9 cellular contexts compared by ENCODE assay signal in genomic region chr11:61297741-61298140, GRCh38. TPM values are rescaled to one million over a fixed set of nuclear protein-coding genes. Genes with fewer than 3 reads are reported as not detected.
DNase-seq lines count a peak whose midpoint lies in the region; ATAC-seq, FAIRE-seq and TF ChIP-seq lines count a peak whose summit lies in the region.
"Had no signal": no experiment of that assay in that cellular context is flagged by ENCODE, and none has a peak within 500 bp of the region (broad histone marks: within the 10 kb centered on the region; RNA-seq: fewer than 3 reads in every experiment).

No MANE protein-coding gene starts in this region.

- no peak for TF ChIP-seq CTCF in endothelial cell of umbilical vein (IDR thresholded peaks at IDR 0.05; ENCODE audit: extremely low read depth in 1 of 2, insufficient read depth in 1 of 2, low read depth in 1 of 2, low read length in 2 of 2)

- H2BK120ac ChIP-seq in neuronal stem cell (ENCODE audit: low read depth, low read length), result no peak overlapping the region

- no peak overlapping the region for H2BK15ac ChIP-seq in neuronal stem cell (ENCODE audit: low read length)

- no peaks in the 10 kb centered on the region for H3K9me2 ChIP-seq in Karpas-422 (replicated peaks; ENCODE audit: insufficient read depth, low read length)

- no peak overlapping the region for H3K23ac ChIP-seq in neuronal stem cell (ENCODE audit: low read depth, low read length, poor library complexity)

- H4K8ac ChIP-seq in neuronal stem cell (ENCODE audit: low read depth, low read length), result no peak overlapping the region

- no peak overlapping the region for H2BK5ac ChIP-seq in neuronal stem cell (ENCODE audit: low read length)

- peaks cover 33% of the 10 kb centered on the region for H3K4me1 Mint-ChIP-seq in activated CD4-positive, alpha-beta T cell treated with anti-CD3 and anti-CD28 coated beads for 36 hours

- H3K27ac Mint-ChIP-seq in activated CD4-positive, alpha-beta T cell treated with anti-CD3 and anti-CD28 coated beads for 36 hours, result no peak overlapping the region

- H2BK12ac ChIP-seq in neuronal stem cell (ENCODE audit: low read length), result no peak overlapping the region

- CTCF ChIA-PET in endothelial cell of umbilical vein (lab: Charles Lee), result interaction anchor here (1.3 to 1.5 kb wide), 2 partner anchors 43 to 88 kb away, joined by 4 to 5 read pairs; no protein-coding TSS in a partner anchor
- CTCF ChIA-PET in activated CD4-positive, alpha-beta T cell treated with anti-CD3 and anti-CD28 coated beads for 36 hours (lab: Charles Lee), result no interaction called here

- BruUV-seq in endothelial cell of umbilical vein (replicated peaks; lab: Mats Ljungman, UMichigan), result no TSS peak

- peaks cover 5 to 9% of the 10 kb centered on the region in 2 experiments for H3K27me3 ChIP-seq in endothelial cell of umbilical vein (ENCODE audit: control insufficient read depth in 2 of 2, insufficient read depth in 2 of 2, low read length in 2 of 2)
- peaks cover 0 to 3% (median 0%) of the 10 kb centered on the region in 3 experiments for H3K27me3 ChIP-seq in neuronal stem cell (ENCODE audit: control insufficient read depth in 3 of 3, insufficient read depth in 3 of 3, low read depth in 1 of 3, low read length in 3 of 3)
- no peaks in the 10 kb centered on the region for H3K27me3 ChIP-seq in Karpas-422 (ENCODE audit: low read length)

- H2AK5ac ChIP-seq in neuronal stem cell (ENCODE audit: low read depth, low read length), result no peak overlapping the region

- peaks cover 15 to 23% of the 10 kb centered on the region in 2 experiments for H3K36me3 ChIP-seq in endothelial cell of umbilical vein (ENCODE audit: control insufficient read depth in 2 of 2, extremely low read depth in 1 of 2, insufficient read depth in 2 of 2, low read length in 2 of 2)
- H3K36me3 ChIP-seq in neuronal stem cell (replicated peaks in 1 of 2; ENCODE audit: control insufficient read depth in 2 of 2, insufficient read depth in 2 of 2, low read length in 2 of 2), result peaks cover 33 to 65% of the 10 kb centered on the region in 2 donors
- H3K36me3 ChIP-seq in Karpas-422 (ENCODE audit: insufficient read depth, low read length), result peaks cover 20% of the 10 kb centered on the region; the same call in 1 of the 2 replicates

- TF ChIP-seq POLR2A in endothelial cell of umbilical vein (IDR thresholded peaks at IDR 0.05; ENCODE audit: low read depth, low read length), result no peak

- H3K4me3 ChIP-seq in endothelial cell of umbilical vein (replicated peaks in 1 of 3; ENCODE audit: insufficient read depth in 1 of 3, low read depth in 1 of 3, low read length in 3 of 3) (no peak overlapping the region), neuronal stem cell (ENCODE audit: low read length in 2 of 2) (no peak overlapping the region), Karpas-422 (ENCODE audit: low read length) (no peak overlapping the region)

- no peaks in the 10 kb centered on the region for H3K79me2 ChIP-seq in endothelial cell of umbilical vein (ENCODE audit: control insufficient read depth, insufficient read depth, low read length)
- H3K79me2 ChIP-seq in Karpas-422 (ENCODE audit: low read length), result no peaks in the 10 kb centered on the region

- H3K9ac ChIP-seq in endothelial cell of umbilical vein (replicated peaks; ENCODE audit: extremely low read depth, insufficient read depth, low read length) (no peak overlapping the region), neuronal stem cell (ENCODE audit: low read depth, low read length, poor library complexity) (no peak overlapping the region), Karpas-422 (ENCODE audit: low read length) (no peak overlapping the region)

- ATAC-seq in activated CD4-positive, alpha-beta T cell treated with anti-CD3 and anti-CD28 coated beads for 36 hours, result no peak
- ATAC-seq in HG02571 (IDR thresholded peaks at IDR 0.05; ENCODE audit: unreplicated experiment), result no peak
- ATAC-seq: HCT116 had no signal

- FAIRE-seq in endothelial cell of umbilical vein (lab: Jason Lieb, UNC), result peak; percentile 96

- H3K4me2 ChIP-seq in endothelial cell of umbilical vein (ENCODE audit: insufficient read depth, low read length) (peak overlapping the region; percentile 49), neuronal stem cell (ENCODE audit: insufficient read depth, low read length, poor library complexity, severe bottlenecking) (no peak overlapping the region), Karpas-422 (ENCODE audit: low read depth, low read length, poor library complexity, severe bottlenecking) (no peak overlapping the region)

- no peaks in the 10 kb centered on the region for H3K9me3 ChIP-seq in endothelial cell of umbilical vein (replicated peaks; ENCODE audit: control insufficient read depth, insufficient read depth, low read length)
- H3K9me3 ChIP-seq in neuronal stem cell (replicated peaks in 1 of 2; ENCODE audit: control insufficient read depth in 2 of 2, insufficient read depth in 1 of 2, low read depth in 1 of 2, low read length in 2 of 2), result peaks cover 0 to 3% of the 10 kb centered on the region in 2 donors
- no peaks in the 10 kb centered on the region for H3K9me3 ChIP-seq in Karpas-422 (ENCODE audit: low read length)

- H3K9me3 Mint-ChIP-seq in activated CD4-positive, alpha-beta T cell treated with anti-CD3 and anti-CD28 coated beads for 36 hours (ENCODE audit: low read depth), result no peaks in the 10 kb centered on the region

- H2AFZ ChIP-seq in endothelial cell of umbilical vein (ENCODE audit: low read depth, low read length) (no peak overlapping the region), neuronal stem cell (ENCODE audit: low read length) (no peak overlapping the region), Karpas-422 (ENCODE audit: low read length) (no peak overlapping the region)

- H3K4me1 ChIP-seq in endothelial cell of umbilical vein (ENCODE audit: control insufficient read depth, extremely low read depth, insufficient read depth, low read length) (peaks cover 41% of the 10 kb centered on the region), neuronal stem cell (ENCODE audit: control insufficient read depth in 2 of 2, insufficient read depth in 1 of 2, low read depth in 1 of 2, low read length in 2 of 2) (peaks cover 10 to 38% of the 10 kb centered on the region in 2 donors), Karpas-422 (ENCODE audit: low read length) (peaks cover 15% of the 10 kb centered on the region)

- intact Hi-C loops in endothelial cell of umbilical vein (cut with micrococcal nuclease), result loop anchor here (1.0 kb wide), 1 partner anchor 88 kb away; no protein-coding TSS in a partner anchor
- intact Hi-C loops in activated CD4-positive, alpha-beta T cell treated with anti-CD3 and anti-CD28 coated beads for 36 hours (cut with DNase I, micrococcal nuclease), result loop anchor here in 1 of 2 experiments (10.0 kb wide), 1 partner anchor 463 kb away; no protein-coding TSS in a partner anchor

- H3K9me1 ChIP-seq in endothelial cell of umbilical vein (replicated peaks; ENCODE audit: control insufficient read depth, extremely low read depth, insufficient read depth, low read length), result no peaks in the 10 kb centered on the region

- H3K14ac ChIP-seq in neuronal stem cell (ENCODE audit: low read length), result no peak overlapping the region

- no CpG with 5 or more reads among the region's 5 CpGs for WGBS in neuronal stem cell (ENCODE audit: extremely low coverage in 2 of 2, insufficient read length in 2 of 2, insufficient replicate concordance in 1 of 2), 2 donors

- H3K18ac ChIP-seq in neuronal stem cell (ENCODE audit: low read length), result no peak overlapping the region

- POLR2A ChIA-PET in endothelial cell of umbilical vein (lab: Charles Lee), result no interaction called here
- POLR2A ChIA-PET in activated CD4-positive, alpha-beta T cell treated with anti-CD3 and anti-CD28 coated beads for 36 hours (lab: Charles Lee), result no interaction called here

- dilution Hi-C loops in endothelial cell of umbilical vein (cut with MboI; ENCODE audit: extremely low pct_ligation_motif_present, low sequenced_read_pairs), result no loop called here

- peaks cover 9% of the 10 kb centered on the region for H3K27me3 Mint-ChIP-seq in activated CD4-positive, alpha-beta T cell treated with anti-CD3 and anti-CD28 coated beads for 36 hours

- H3K27ac ChIP-seq in endothelial cell of umbilical vein (ENCODE audit: insufficient read depth, low read depth, low read length) (peak overlapping the region; percentile 84), neuronal stem cell (replicated peaks; ENCODE audit: low read length) (peak overlapping the region; percentile 4), Karpas-422 (ENCODE audit: low read length) (no peak overlapping the region)

- H3K79me1 ChIP-seq in neuronal stem cell (ENCODE audit: low read depth, low read length), result no peaks in the 10 kb centered on the region

- no peak overlapping the region for H3K4me3 Mint-ChIP-seq in activated CD4-positive, alpha-beta T cell treated with anti-CD3 and anti-CD28 coated beads for 36 hours

- DNase-seq in COLO829 (ENCODE audit: low spot score) (peak; percentile 50), NCI-H2029 treated with DMSO at 0.1 percent for 48 hours (lab: John Stamatoyannopoulos, UW) (peak; percentile 22), endothelial cell of umbilical vein (ENCODE audit: low read depth, low spot score) (peak; percentile 94), neuronal stem cell (ENCODE audit: low spot score) (no peak), AML-193 (lab: John Stamatoyannopoulos, UW) (no peak), Karpas-422 (no peak)
- no peak for DNase-seq in activated CD4-positive, alpha-beta T cell treated with anti-CD3 and anti-CD28 coated beads for 36 hours

- no peak overlapping the region for H4K91ac ChIP-seq in neuronal stem cell (ENCODE audit: low read depth, low read length, poor library complexity)

- H4K20me1 ChIP-seq in endothelial cell of umbilical vein (replicated peaks; ENCODE audit: control insufficient read depth, extremely low read depth, insufficient read depth, low read length) (no peaks in the 10 kb centered on the region), Karpas-422 (ENCODE audit: insufficient read depth, low read depth, low read length) (0 out of 2 replicates have a peak, but pooled peaks cover 3% of the 10 kb centered on the region)

- H3K36me3 Mint-ChIP-seq in activated CD4-positive, alpha-beta T cell treated with anti-CD3 and anti-CD28 coated beads for 36 hours (ENCODE audit: low read depth), result peaks cover 54% of the 10 kb centered on the region

- no peak overlapping the region for H3K4ac ChIP-seq in neuronal stem cell (ENCODE audit: low read length)

RNA-seq across cellular contexts. Expression of gene VWCE, which starts 2.6 kb away (rescaled TPM):
- total RNA-seq in endothelial cell of umbilical vein, result 14.4 and 14.8 TPM in 2 replicates
- polyA plus RNA-seq in endothelial cell of umbilical vein, result 6.5 and 7.8 TPM in 2 replicates
- 2.2 and 3.0 TPM in 2 replicates for polyA plus RNA-seq in endothelial cell of umbilical vein (2011; cell fraction: cytosol; rRNA removed)
- 24.3 and 28.9 TPM in 2 replicates for polyA plus RNA-seq in endothelial cell of umbilical vein (2011; cell fraction: nucleus; rRNA removed)
- polyA plus RNA-seq in endothelial cell of umbilical vein (2012), result 3.7 and 3.8 TPM in 2 replicates
- 7.2 and 7.8 TPM in 2 replicates for polyA minus RNA-seq in endothelial cell of umbilical vein
- 1.1 TPM for polyA minus RNA-seq in endothelial cell of umbilical vein (2011; cell fraction: cytosol; rRNA and poly(A)+ RNA removed)
- polyA minus RNA-seq in endothelial cell of umbilical vein (2011; cell fraction: nucleus; rRNA and poly(A)+ RNA removed), result 8.7 and 13.7 TPM in 2 replicates
- polyA plus RNA-seq in neuronal stem cell (2013, experiment 1 of 2), result 9.1 TPM
- polyA plus RNA-seq in neuronal stem cell (2013, experiment 2 of 2), result 9.2 TPM
- 0.07 and 0.32 TPM in 2 replicates for total RNA-seq in Karpas-422 (2014; rRNA removed; shearing (Covaris generic); ENCODE audit: low replicate concordance)
- 1 to 10 TPM; 5.2 to 6.8 TPM for total RNA-seq in activated CD4-positive, alpha-beta T cell treated with anti-CD3 and anti-CD28 coated beads for 36 hours

RNA-seq across cellular contexts. Expression of gene DDB1, which starts 35.2 kb away (rescaled TPM):
- total RNA-seq in endothelial cell of umbilical vein, result 229 TPM in 2 replicates
- 196 and 230 TPM in 2 replicates for polyA plus RNA-seq in endothelial cell of umbilical vein
- polyA plus RNA-seq in endothelial cell of umbilical vein (2011; cell fraction: cytosol; rRNA removed), result 195 and 198 TPM in 2 replicates
- 202 and 237 TPM in 2 replicates for polyA plus RNA-seq in endothelial cell of umbilical vein (2011; cell fraction: nucleus; rRNA removed)
- 160 and 171 TPM in 2 replicates for polyA plus RNA-seq in endothelial cell of umbilical vein (2012)
- polyA minus RNA-seq in endothelial cell of umbilical vein, result 417 and 419 TPM in 2 replicates
- 278 TPM for polyA minus RNA-seq in endothelial cell of umbilical vein (2011; cell fraction: cytosol; rRNA and poly(A)+ RNA removed)
- 149 and 190 TPM in 2 replicates for polyA minus RNA-seq in endothelial cell of umbilical vein (2011; cell fraction: nucleus; rRNA and poly(A)+ RNA removed)
- polyA plus RNA-seq in neuronal stem cell (2013, experiment 1 of 2), result 94.2 TPM
- polyA plus RNA-seq in neuronal stem cell (2013, experiment 2 of 2), result 91.0 TPM
- total RNA-seq in Karpas-422 (2014; rRNA removed; shearing (Covaris generic); ENCODE audit: low replicate concordance), result 100 and 163 TPM in 2 replicates
- total RNA-seq in activated CD4-positive, alpha-beta T cell treated with anti-CD3 and anti-CD28 coated beads for 36 hours, result 100 to 1,000 TPM; 258 to 268 TPM

RNA-seq across cellular contexts. Expression of gene TKFC, which starts 35.3 kb away (rescaled TPM):
- 28.6 and 30.8 TPM in 2 replicates for total RNA-seq in endothelial cell of umbilical vein
- polyA plus RNA-seq in endothelial cell of umbilical vein, result 31.7 and 34.0 TPM in 2 replicates
- polyA plus RNA-seq in endothelial cell of umbilical vein (2011; cell fraction: cytosol; rRNA removed), result 16.7 and 21.4 TPM in 2 replicates
- 80.5 and 95.5 TPM in 2 replicates for polyA plus RNA-seq in endothelial cell of umbilical vein (2011; cell fraction: nucleus; rRNA removed)
- 20.7 and 27.4 TPM in 2 replicates for polyA plus RNA-seq in endothelial cell of umbilical vein (2012)
- 24.5 and 26.6 TPM in 2 replicates for polyA minus RNA-seq in endothelial cell of umbilical vein
- 45.1 TPM for polyA minus RNA-seq in endothelial cell of umbilical vein (2011; cell fraction: cytosol; rRNA and poly(A)+ RNA removed)
- polyA minus RNA-seq in endothelial cell of umbilical vein (2011; cell fraction: nucleus; rRNA and poly(A)+ RNA removed), result 19.1 and 24.2 TPM in 2 replicates
- 18.6 TPM for polyA plus RNA-seq in neuronal stem cell (2013, experiment 1 of 2)
- 20.1 TPM for polyA plus RNA-seq in neuronal stem cell (2013, experiment 2 of 2)
- 72.6 and 92.4 TPM in 2 replicates for total RNA-seq in Karpas-422 (2014; rRNA removed; shearing (Covaris generic); ENCODE audit: low replicate concordance)
- total RNA-seq in activated CD4-positive, alpha-beta T cell treated with anti-CD3 and anti-CD28 coated beads for 36 hours, result 100 to 1,000 TPM; 100 to 107 TPM

RNA-seq across cellular contexts. Expression of gene PGA5, which starts 56.8 kb away (rescaled TPM):
- not detected in 2 replicates for total RNA-seq in endothelial cell of umbilical vein
- polyA plus RNA-seq in endothelial cell of umbilical vein, result not detected in 2 replicates
- not detected in 2 replicates for polyA plus RNA-seq in endothelial cell of umbilical vein (2011; cell fraction: cytosol; rRNA removed)
- not detected in 2 replicates for polyA plus RNA-seq in endothelial cell of umbilical vein (2011; cell fraction: nucleus; rRNA removed)
- polyA plus RNA-seq in endothelial cell of umbilical vein (2012), result not detected in 2 replicates
- not detected in 2 replicates for polyA minus RNA-seq in endothelial cell of umbilical vein
- not detected for polyA minus RNA-seq in endothelial cell of umbilical vein (2011; cell fraction: cytosol; rRNA and poly(A)+ RNA removed)
- polyA minus RNA-seq in endothelial cell of umbilical vein (2011; cell fraction: nucleus; rRNA and poly(A)+ RNA removed), result not detected in 2 replicates
- polyA plus RNA-seq in neuronal stem cell (2013, experiment 1 of 2), result 0.61 TPM
- 0.55 TPM for polyA plus RNA-seq in neuronal stem cell (2013, experiment 2 of 2)
- total RNA-seq in Karpas-422 (2014; rRNA removed; shearing (Covaris generic); ENCODE audit: low replicate concordance), result not detected in 2 replicates
- total RNA-seq in activated CD4-positive, alpha-beta T cell treated with anti-CD3 and anti-CD28 coated beads for 36 hours, result not detected

Comparison
In these comparisons a context has a peak if more than half of its experiments do, and no peak if none do; other contexts are left out.
1. DNase-seq: peak in COLO829 (single experiment), NCI-H2029 treated with DMSO at 0.1 percent for 48 hours (single experiment) and endothelial cell of umbilical vein (single experiment); none in neuronal stem cell (single experiment), AML-193 (0 of 2), Karpas-422 (single experiment) and activated CD4-positive, alpha-beta T cell treated with anti-CD3 and anti-CD28 coated beads for 36 hours (single experiment).